ENCODE assay signal across 7 cellular contexts in genomic region chr14:39175445-39176262, GRCh38. TPM values are rescaled to one million over a fixed set of nuclear protein-coding genes. Genes with fewer than 3 reads are reported as not detected.
A peak's percentile ranks its signal among the peaks of the same experiment; 100 is the strongest.
DNase-seq lines count a peak whose midpoint lies in the region; ATAC-seq, FAIRE-seq and TF ChIP-seq lines count a peak whose summit lies in the region.

No MANE protein-coding gene starts in this region.

- TF ChIP-seq CTCF in foreskin fibroblast (IDR thresholded peaks at IDR 0.05; ENCODE audit: low read depth, low read length) (no peak), neutrophil (IDR thresholded peaks at IDR 0.05) (no peak)

- H3K4me1 ChIP-seq in neutrophil (ENCODE audit: control insufficient read depth in 1 of 2, insufficient read depth in 1 of 2, low read depth in 1 of 2, low read length in 1 of 2) = peaks cover 32% of the 10 kb centered on the region in 2 experiments

- peak overlapping the region; percentile 85 for H3K27ac ChIP-seq in KOPT-K1 (ENCODE audit: low read depth, low read length, poor library complexity, severe bottlenecking)
- H3K27ac ChIP-seq in neutrophil = peak overlapping the region; percentile 92

- TF ChIP-seq POLR2A in GM12891 (IDR thresholded peaks at IDR 0.05; ENCODE audit: low read depth, low read length) = no peak

- H3K36me3 ChIP-seq in KOPT-K1 (ENCODE audit: insufficient read depth, low read length) (peaks cover 47% of the 10 kb centered on the region), neutrophil (peaks cover 44% of the 10 kb centered on the region)

- ATAC-seq in GM21529 (IDR thresholded peaks at IDR 0.05; ENCODE audit: unreplicated experiment) = peak; percentile 1

- DNase-seq in GM03348 (ENCODE audit: low spot score) (peak; percentile 37), foreskin fibroblast (peak; percentile 14 to 46), GM12891 (ENCODE audit: insufficient read length, low spot score) (no peak)
- peak; percentile 46 to 57 for DNase-seq in activated CD4-positive, alpha-beta T cell treated with anti-CD3 and anti-CD28 coated beads, Interleukin-2, amount 50 U/mL, for 48 hours

- FAIRE-seq in GM12891 (lab: Jason Lieb, UNC) = no peak

- H3K4me3 ChIP-seq in foreskin fibroblast (ENCODE audit: low read depth in 1 of 2, low read length in 2 of 2) (peak overlapping the region; percentile 66 to 95), neutrophil (ENCODE audit: low read depth in 1 of 2, low read length in 1 of 2) (peak overlapping the region; percentile 90 to 94)

- H3K27me3 ChIP-seq in neutrophil = no peaks in the 10 kb centered on the region

- H3K9me3 ChIP-seq in KOPT-K1 (ENCODE audit: insufficient read depth, low read length, poor library complexity, severe bottlenecking) (no peaks in the 10 kb centered on the region), neutrophil (no peaks in the 10 kb centered on the region)

TF ChIP-seq in GM12891, 5 proteins besides CTCF, POLR2A, EP300 and RAD21:
- no peak for TF ChIP-seq PAX5 (IDR thresholded peaks at IDR 0.05; ENCODE audit: insufficient read depth, low read length, severe bottlenecking)
- no peak for TF ChIP-seq POU2F2 (IDR thresholded peaks at IDR 0.05; ENCODE audit: low read depth, low read length)
- no peak for TF ChIP-seq TAF1 (IDR thresholded peaks at IDR 0.05; ENCODE audit: low read depth, low read length)
- TF ChIP-seq POLR2AphosphoS5 (IDR thresholded peaks at IDR 0.05; ENCODE audit: low read depth, low read length) = no peak; the same call in 1 of the 2 replicates
- TF ChIP-seq SPI1 (IDR thresholded peaks at IDR 0.05; ENCODE audit: low read depth, low read length) = no peak

RNA-seq across cellular contexts. Expression of gene PNN, which starts 0.6 kb away (rescaled TPM):
- polyA plus RNA-seq in GM12891 (2012; ENCODE audit: low read depth, missing spikeins) = 117 TPM

RNA-seq across cellular contexts. Expression of gene TRAPPC6B, which starts 5.5 kb away (rescaled TPM):
- polyA plus RNA-seq in GM12891 (2012; ENCODE audit: low read depth, missing spikeins) = 12.8 TPM

RNA-seq across cellular contexts. Expression of gene MIA2, which starts 58.1 kb away (rescaled TPM):
- polyA plus RNA-seq in GM12891 (2012; ENCODE audit: low read depth, missing spikeins) = 5.0 TPM
